In genomic region chr2:171294608-171295007, GRCh38 we compare ENCODE assay signal across 38 cellular contexts.
"Had no signal": no experiment of that assay in that cellular context is flagged by ENCODE, and none has a peak within 500 bp of the region (broad histone marks: within the 10 kb centered on the region; RNA-seq: fewer than 3 reads in every experiment).

No MANE protein-coding gene starts in this region.

- H3K27ac Mint-ChIP-seq: activated CD4-positive, alpha-beta memory T cell treated with anti-CD3 and anti-CD28 coated beads for 36 hours; activated CD4-positive, alpha-beta T cell treated with anti-CD3 and anti-CD28 coated beads for 36 hours; activated CD4-positive, alpha-beta T cell treated with anti-CD3 and anti-CD28 coated beads, Interleukin-2, amount 10 ng/mL, durations not matched to agents 24 days and 14 days; activated CD8-positive, alpha-beta T cell treated with anti-CD3 and anti-CD28 coated beads for 36 hours; activated naive CD4-positive, alpha-beta T cell treated with anti-CD3 and anti-CD28 coated beads for 36 hours; activated naive CD4-positive, alpha-beta T cell treated with anti-CD3 and anti-CD28 coated beads, Interleukin-2, amount 50 U/mL, for 72 hours; activated naive CD8-positive, alpha-beta T cell treated with anti-CD3 and anti-CD28 coated beads for 36 hours; activated T-cell treated with anti-CD3 and anti-CD28 coated beads, Interleukin-2, amount 50 U/mL, for 72 hours; activated T-helper 1 cell treated with anti-CD3 and anti-CD28 coated beads, Interleukin-12 subunit alpha, Interleukin-12 subunit beta, Interleukin-2, Interleukin-4 antibody, amounts not matched to agents 30 ng/mL and 10 ng/mL and 1 ng/mL, durations not matched to agents 14 hours and 24 hours and 36 hours; activated T-helper 17 cell treated with anti-CD3 and anti-CD28 coated beads, Interleukin-2, amount 50 U/mL, for 72 hours; T-helper 1 cell treated with Interleukin-12 subunit alpha and Interleukin-12 subunit beta and Interleukin-4 antibody, amounts not matched to agents 30 μg/mL and 1 μg/mL, for 36 hours; T-helper 2 cell treated with Interferon-gamma antibody and Interleukin-4, amounts not matched to agents 5 μg/mL and 100 μg/mL, for 36 hours; WTC11 had no signal

- H3K9me3 ChIP-seq: adrenal gland, body of pancreas, breast epithelium had no signal

- ATAC-seq: activated CD4-positive, alpha-beta T cell treated with anti-CD3 and anti-CD28 coated beads for 36 hours; activated CD4-positive, CD25-positive, alpha-beta regulatory T cell treated with anti-CD3 and anti-CD28 coated beads, Interleukin-2, amount 50 U/mL, for 24 hours; activated CD8-positive, alpha-beta T cell treated with anti-CD3 and anti-CD28 coated beads for 36 hours; activated naive CD4-positive, alpha-beta T cell treated with anti-CD3 and anti-CD28 coated beads, Interleukin-2, amount 50 U/mL, for 72 hours; activated T-cell treated with anti-CD3 and anti-CD28 coated beads, Interleukin-2, amount 50 U/mL, for 4 hours; activated T-cell treated with anti-CD3 and anti-CD28 coated beads, Interleukin-2, amount 50 U/mL, for 72 hours; activated T-helper 17 cell treated with anti-CD3 and anti-CD28 coated beads, Interleukin-2, amount 50 U/mL, for 72 hours; body of pancreas; WTC11 had no signal

- H3K27me3 ChIP-seq: adrenal gland, body of pancreas, brain microvascular endothelial cell, breast epithelium had no signal

- H3K4me3 ChIP-seq: adrenal gland, body of pancreas, breast epithelium had no signal

- H3K4me3 Mint-ChIP-seq: activated CD4-positive, alpha-beta memory T cell treated with anti-CD3 and anti-CD28 coated beads for 36 hours; activated CD4-positive, alpha-beta T cell treated with anti-CD3 and anti-CD28 coated beads for 36 hours; activated CD4-positive, alpha-beta T cell treated with anti-CD3 and anti-CD28 coated beads, Interleukin-2, amount 10 ng/mL, durations not matched to agents 24 days and 14 days; activated CD8-positive, alpha-beta T cell treated with anti-CD3 and anti-CD28 coated beads for 36 hours; activated naive CD4-positive, alpha-beta T cell treated with anti-CD3 and anti-CD28 coated beads for 36 hours; activated naive CD8-positive, alpha-beta T cell treated with anti-CD3 and anti-CD28 coated beads for 36 hours; activated T-cell treated with anti-CD3 and anti-CD28 coated beads, Interleukin-2, amount 50 U/mL, for 4 hours; activated T-cell treated with anti-CD3 and anti-CD28 coated beads, Interleukin-2, amount 50 U/mL, for 72 hours; activated T-helper 1 cell treated with anti-CD3 and anti-CD28 coated beads, Interleukin-12 subunit alpha, Interleukin-12 subunit beta, Interleukin-2, Interleukin-4 antibody, amounts not matched to agents 30 ng/mL and 10 ng/mL and 1 ng/mL, durations not matched to agents 14 hours and 24 hours and 36 hours; activated T-helper 17 cell treated with anti-CD3 and anti-CD28 coated beads, Interleukin-2, amount 50 U/mL, for 72 hours; T-helper 1 cell treated with Interleukin-12 subunit alpha and Interleukin-12 subunit beta and Interleukin-4 antibody, amounts not matched to agents 30 μg/mL and 1 μg/mL, for 36 hours; T-helper 2 cell treated with Interferon-gamma antibody and Interleukin-4, amounts not matched to agents 5 μg/mL and 100 μg/mL, for 36 hours; WTC11 had no signal

- FAIRE-seq: astrocyte had no signal

- H3K36me3 ChIP-seq: adrenal gland, brain microvascular endothelial cell, breast epithelium, WERI-Rb-1 had no signal

- H3K9me3 Mint-ChIP-seq: activated CD4-positive, alpha-beta memory T cell treated with anti-CD3 and anti-CD28 coated beads for 36 hours; activated CD8-positive, alpha-beta T cell treated with anti-CD3 and anti-CD28 coated beads for 36 hours; activated T-cell treated with anti-CD3 and anti-CD28 coated beads, Interleukin-2, amount 50 U/mL, for 4 hours; activated T-helper 1 cell treated with anti-CD3 and anti-CD28 coated beads, Interleukin-12 subunit alpha, Interleukin-12 subunit beta, Interleukin-2, Interleukin-4 antibody, amounts not matched to agents 30 ng/mL and 10 ng/mL and 1 ng/mL, durations not matched to agents 14 hours and 24 hours and 36 hours; activated T-helper 17 cell treated with anti-CD3 and anti-CD28 coated beads, Interleukin-2, amount 50 U/mL, for 72 hours; T-helper 1 cell treated with Interleukin-12 subunit alpha and Interleukin-12 subunit beta and Interleukin-4 antibody, amounts not matched to agents 30 μg/mL and 1 μg/mL, for 36 hours; T-helper 2 cell treated with Interferon-gamma antibody and Interleukin-4, amounts not matched to agents 5 μg/mL and 100 μg/mL, for 36 hours had no signal

- H3K27ac ChIP-seq: adrenal gland, body of pancreas, brain microvascular endothelial cell, breast epithelium, WERI-Rb-1 had no signal

- DNase-seq: activated CD4-positive, alpha-beta memory T cell treated with anti-CD3 and anti-CD28 coated beads for 36 hours; activated CD4-positive, alpha-beta T cell treated with anti-CD3 and anti-CD28 coated beads for 1 hour; activated CD4-positive, alpha-beta T cell treated with anti-CD3 and anti-CD28 coated beads for 36 hours; activated CD4-positive, alpha-beta T cell treated with anti-CD3 and anti-CD28 coated beads, Interleukin-2, amount 10 ng/mL, durations not matched to agents 24 days and 14 days; activated CD4-positive, alpha-beta T cell treated with anti-CD3 and anti-CD28 coated beads, Interleukin-2, amount 50 U/mL, for 1 hour; activated CD4-positive, alpha-beta T cell treated with anti-CD3 and anti-CD28 coated beads, Interleukin-2, amount 50 U/mL, for 4 hours; activated CD4-positive, CD25-positive, alpha-beta regulatory T cell; activated CD8-positive, alpha-beta memory T cell treated with anti-CD3 and anti-CD28 coated beads, Interleukin-2, amount 50 U/mL, for 4 hours; activated CD8-positive, alpha-beta T cell treated with anti-CD3 and anti-CD28 coated beads for 36 hours; activated effector memory CD4-positive, alpha-beta T cell treated with anti-CD3 and anti-CD28 coated beads, Interleukin-2, amount 50 U/mL, for 16 hours; activated gamma-delta T cell treated with Interleukin-2 at 50 U/mL for 16 hours; activated naive CD4-positive, alpha-beta T cell; activated naive CD4-positive, alpha-beta T cell treated with anti-CD3 and anti-CD28 coated beads for 36 hours; activated naive CD4-positive, alpha-beta T cell treated with anti-CD3 and anti-CD28 coated beads, Interleukin-2, amount 50 U/mL, for 16 hours; activated naive CD8-positive, alpha-beta T cell treated with anti-CD3 and anti-CD28 coated beads for 36 hours; activated T-cell treated with anti-CD3 and anti-CD28 coated beads for 4 hours; activated T-cell treated with anti-CD3 and anti-CD28 coated beads, Interleukin-2, amount 50 U/mL, for 1 hour; activated T-cell treated with anti-CD3 and anti-CD28 coated beads, Interleukin-2, amount 50 U/mL, for 4 hours; activated T-cell treated with anti-CD3 and anti-CD28 coated beads, Interleukin-2, amount 50 U/mL, for 72 hours; adrenal gland; amniotic stem cell; aorta; body of pancreas; brain microvascular endothelial cell; central memory CD4-positive, alpha-beta T cell; T-helper 1 cell; T-helper 2 cell; T-helper 9 cell; WERI-Rb-1 had no signal

- H3K27me3 Mint-ChIP-seq: activated CD4-positive, alpha-beta memory T cell treated with anti-CD3 and anti-CD28 coated beads for 36 hours; activated CD4-positive, alpha-beta T cell treated with anti-CD3 and anti-CD28 coated beads for 36 hours; activated CD4-positive, alpha-beta T cell treated with anti-CD3 and anti-CD28 coated beads, Interleukin-2, amount 10 ng/mL, durations not matched to agents 24 days and 14 days; activated CD8-positive, alpha-beta T cell treated with anti-CD3 and anti-CD28 coated beads for 36 hours; activated naive CD8-positive, alpha-beta T cell treated with anti-CD3 and anti-CD28 coated beads for 36 hours; activated T-helper 17 cell treated with anti-CD3 and anti-CD28 coated beads, Interleukin-2, amount 50 U/mL, for 72 hours had no signal

- H3K36me3 Mint-ChIP-seq: activated CD4-positive, alpha-beta memory T cell treated with anti-CD3 and anti-CD28 coated beads for 36 hours; WTC11 had no signal

- H3K4me1 ChIP-seq: adrenal gland, body of pancreas, breast epithelium had no signal

- H3K4me1 Mint-ChIP-seq: activated CD4-positive, alpha-beta T cell treated with anti-CD3 and anti-CD28 coated beads for 36 hours; activated naive CD8-positive, alpha-beta T cell treated with anti-CD3 and anti-CD28 coated beads for 36 hours; activated T-helper 17 cell treated with anti-CD3 and anti-CD28 coated beads, Interleukin-2, amount 50 U/mL, for 72 hours had no signal
